Comparison of ENCODE assay signal across 9 cellular contexts in genomic region chr2:46254474-46254873, GRCh38. TPM values are rescaled to one million over a fixed set of nuclear protein-coding genes. Genes with fewer than 3 reads are reported as not detected.
"Had no signal": no experiment of that assay in that cellular context is flagged by ENCODE, and none has a peak within 500 bp of the region (broad histone marks: within the 10 kb centered on the region; RNA-seq: fewer than 3 reads in every experiment).

No MANE protein-coding gene starts in this region.

- H3K27ac Mint-ChIP-seq: HFFc6, IgD-negative memory B cell had no signal

- H2AFZ ChIP-seq: GM23248 had no signal

- H3K36me3 Mint-ChIP-seq: IgD-negative memory B cell had no signal

- H3K9me3 ChIP-seq: HAP-1 had no signal

- H3K4me3 Mint-ChIP-seq: HFFc6, IgD-negative memory B cell had no signal

- H3K4me3 ChIP-seq: GM23248, HAP-1 had no signal

- H3K27ac ChIP-seq: GM23248 had no signal

- H3K4me1 Mint-ChIP-seq: IgD-negative memory B cell had no signal

- H3K9ac ChIP-seq: GM23248 had no signal

- H3K36me3 ChIP-seq: HAP-1 had no signal

- DNase-seq: GM23248, GOT3, H7, HFFc6, KBM-7 had no signal

- ATAC-seq: HCT116 had no signal

- H3K4me1 ChIP-seq: HAP-1 had no signal

- FAIRE-seq: HTR-8/SVneo had no signal

- H3K9me3 Mint-ChIP-seq: HFFc6, IgD-negative memory B cell had no signal

RNA-seq across cellular contexts. Expression of gene EPAS1, which starts 42.7 kb away (rescaled TPM):
- polyA plus RNA-seq: IgD-negative memory B cell had no signal
